In genomic region chr6:2264932-2265331, GRCh38 we compare ENCODE assay signal across 25 cellular contexts. TPM values are rescaled to one million over a fixed set of nuclear protein-coding genes. Genes with fewer than 3 reads are reported as not detected.
A peak's percentile ranks its signal among the peaks of the same experiment; 100 is the strongest.
DNase-seq lines count a peak whose midpoint lies in the region; ATAC-seq and TF ChIP-seq lines count a peak whose summit lies in the region.
"Had no signal": no experiment of that assay in that cellular context is flagged by ENCODE, and none has a peak within 500 bp of the region (broad histone marks: within the 10 kb centered on the region; RNA-seq: fewer than 3 reads in every experiment).

No MANE protein-coding gene starts in this region.

- no peak overlapping the region for H3K4me3 ChIP-seq in GM23248
- no peak overlapping the region for H3K4me3 ChIP-seq in skeletal muscle cell (ENCODE audit: low read depth, low read length)
- H3K4me3 ChIP-seq: BLaER1, cardiac muscle cell, esophagus muscularis mucosa, GM12878, heart right ventricle, ovary, tibial artery had no signal

- no peak for ATAC-seq in GM21737 (IDR thresholded peaks at IDR 0.05; ENCODE audit: unreplicated experiment)
- ATAC-seq: activated CD8-positive, alpha-beta memory T cell treated with anti-CD3 and anti-CD28 coated beads, Interleukin-2, amount 10 ng/mL, durations not matched to agents 7 days and 5 days; GM12878; heart right ventricle; naive thymus-derived CD8-positive, alpha-beta T cell; sciatic nerve had no signal

- no peak overlapping the region for H3K9ac ChIP-seq in GM23248
- H3K9ac ChIP-seq: BLaER1 had no signal

- peaks cover 10% of the 10 kb centered on the region for H3K4me1 ChIP-seq in GM23248 (ENCODE audit: insufficient read depth)
- H3K4me1 ChIP-seq: BLaER1, esophagus muscularis mucosa, heart right ventricle, tibial artery had no signal

- H3K79me2 ChIP-seq in GM23248 (ENCODE audit: insufficient read depth), result no peaks in the 10 kb centered on the region

- H3K9me3 ChIP-seq in GM23248 (ENCODE audit: low read depth), result no peaks in the 10 kb centered on the region
- H3K9me3 ChIP-seq: esophagus muscularis mucosa, heart right ventricle, ovary, tibial artery had no signal

- H3K27ac ChIP-seq in GM23248, result no peak overlapping the region
- no peak overlapping the region for H3K27ac ChIP-seq in RWPE1
- H3K27ac ChIP-seq: BLaER1, cardiac muscle cell, esophagus muscularis mucosa, heart right ventricle, ovary, tibial artery had no signal

- H2AFZ ChIP-seq in GM23248, result no peak overlapping the region

- H3K36me3 ChIP-seq in GM23248 (ENCODE audit: low read depth), result peaks cover 3% of the 10 kb centered on the region; the same call in 1 of the 2 replicates
- H3K36me3 ChIP-seq: cardiac muscle cell, ovary had no signal

- H3K9me2 ChIP-seq in GM23248 (ENCODE audit: insufficient read depth), result no peaks in the 10 kb centered on the region

- DNase-seq in GM23248, result peak; percentile 47
- peak; percentile 51 for DNase-seq in RWPE1 (ENCODE audit: low spot score)
- DNase-seq in fibroblast of gingiva (ENCODE audit: low read depth), result peak; percentile 26
- DNase-seq in skeletal muscle cell (ENCODE audit: low read depth), result peak; percentile 10
- DNase-seq in islet precursor cell, result no peak
- DNase-seq in NCI-H748 treated with DMSO at 0.1 percent for 48 hours (lab: John Stamatoyannopoulos, UW), result no peak
- DNase-seq: activated CD4-positive, alpha-beta T cell treated with anti-CD3 and anti-CD28 coated beads for 4 hours; activated CD8-positive, alpha-beta memory T cell treated with anti-CD3 and anti-CD28 coated beads, Interleukin-2, amount 10 ng/mL, durations not matched to agents 7 days and 5 days; activated naive CD8-positive, alpha-beta T cell treated with anti-CD3 and anti-CD28 coated beads, Interleukin-2, amount 10 ng/mL, durations not matched to agents 7 days and 5 days; heart right ventricle; immature natural killer cell; KBM-7; naive thymus-derived CD8-positive, alpha-beta T cell; NCI-H1048; NCI-H2029; ovary; stimulated activated naive CD4-positive, alpha-beta T cell; SW 1271; tibial artery had no signal

- in situ Hi-C loops in GM23248 (cut with MboI), result no loop called here

- WGBS in GM23248 (ENCODE audit: low coverage in 1 of 2, low lambda C conversion rate in 2 of 2, missing lambda C conversion rate in 2 of 2), 2 experiments, result 84 to 85% methylated on average over 2 of the region's 2 CpGs

- CTCF ChIA-PET in RWPE1 (lab: Yijun Ruan, JAX), result interaction anchor here (0.5 kb wide), 1 partner anchor 693 kb away, joined by 3 read pairs; no protein-coding TSS in a partner anchor

- no peaks in the 10 kb centered on the region for H4K20me1 ChIP-seq in GM23248 (ENCODE audit: insufficient read depth)
- H4K20me1 ChIP-seq: BLaER1 had no signal

- POLR2A ChIA-PET in RWPE1 (lab: Yijun Ruan, JAX; ENCODE audit: low non-redundant PET), result no interaction called here

- no peaks in the 10 kb centered on the region for H3K27me3 ChIP-seq in GM23248 (replicated peaks; ENCODE audit: insufficient read depth)
- H3K27me3 ChIP-seq: BLaER1, cardiac muscle cell, esophagus muscularis mucosa, heart right ventricle, ovary, tibial artery had no signal

- TF ChIP-seq CTCF in RWPE1 (conservative IDR thresholded peaks at IDR 0.05; ENCODE audit: low read depth), result no peak

- H3K4me2 ChIP-seq in GM23248 (ENCODE audit: unreplicated experiment), result no peak overlapping the region
- H3K4me2 ChIP-seq: BLaER1 had no signal

- H3F3A ChIP-seq in GM23248 (ENCODE audit: insufficient read depth), result no peaks in the 10 kb centered on the region

RNA-seq across cellular contexts. Expression of gene GMDS, which starts 19.5 kb away (rescaled TPM):
- 3.0 and 13.8 TPM in 2 replicates for total RNA-seq in GM23248 (2014; rRNA removed; shearing (Covaris generic))
- polyA plus RNA-seq in GM23248 (2016; fragmentation: Nextera tagmentation; extraction: Ambion mirVana), result 12.6 and 14.1 TPM in 2 replicates

Comparison
In these comparisons a context has a peak if more than half of its experiments do, and no peak if none do; other contexts are left out.
1. DNase-seq: peak in GM23248 (single experiment), RWPE1 (single experiment), fibroblast of gingiva (single experiment) and skeletal muscle cell (single experiment); none in islet precursor cell (single experiment) and NCI-H748 treated with DMSO at 0.1 percent for 48 hours (single experiment).